Comparison of ENCODE assay signal across 27 cellular contexts in the genomic region with DNA sequence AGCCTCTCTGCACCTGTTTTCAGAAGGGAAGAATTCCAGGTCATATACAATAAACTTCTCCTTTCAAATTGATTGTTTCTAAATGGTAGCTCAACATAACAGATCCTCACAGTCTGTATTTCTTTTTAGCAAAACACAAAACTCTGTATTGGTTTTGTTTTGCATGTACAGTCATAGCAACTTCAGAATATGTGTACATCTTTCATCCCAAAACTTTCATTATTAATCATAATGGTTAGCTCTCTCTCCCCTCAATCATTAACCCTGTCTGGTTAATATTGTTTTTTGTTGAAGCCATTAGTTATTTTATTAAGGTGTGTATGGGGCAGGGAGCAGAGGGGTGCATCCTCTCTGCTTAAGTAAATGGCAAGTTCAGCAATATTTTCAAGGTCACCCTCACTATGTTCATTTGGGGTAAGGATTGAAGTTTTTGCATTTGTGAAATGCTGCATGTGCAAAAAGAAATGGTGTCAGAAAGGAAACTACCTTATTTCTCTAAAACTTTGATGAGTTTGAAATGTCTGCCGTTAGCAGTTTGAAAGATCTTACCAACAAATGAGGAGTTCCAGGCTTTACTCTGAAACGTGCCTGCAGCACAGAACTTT.
DNase-seq lines count a peak whose midpoint lies in the region; ATAC-seq and TF ChIP-seq lines count a peak whose summit lies in the region.
"Had no signal": no experiment of that assay in that cellular context is flagged by ENCODE, and none has a peak within 500 bp of the region (broad histone marks: within the 10 kb centered on the region; RNA-seq: fewer than 3 reads in every experiment).

No MANE protein-coding gene starts in this region.

- no peak overlapping the region for H2BK120ac ChIP-seq in neuronal stem cell (ENCODE audit: low read depth, low read length)

- H3K79me1 ChIP-seq in neuronal stem cell (ENCODE audit: low read depth, low read length): no peaks in the 10 kb centered on the region

- H4K91ac ChIP-seq in neuronal stem cell (ENCODE audit: low read depth, low read length, poor library complexity): no peak overlapping the region

- H3K4me1 ChIP-seq in neuronal stem cell (ENCODE audit: control insufficient read depth in 2 of 2, insufficient read depth in 1 of 2, low read depth in 1 of 2, low read length in 2 of 2) (peaks cover 0 to 5% of the 10 kb centered on the region in 2 donors), endodermal cell (ENCODE audit: control insufficient read depth, insufficient read depth, low read length) (no peaks in the 10 kb centered on the region)
- H3K4me1 ChIP-seq: thyroid gland had no signal

- H3K4me3 ChIP-seq in neuronal stem cell (ENCODE audit: low read length in 2 of 2) (no peak overlapping the region), endodermal cell (ENCODE audit: low read length) (no peak overlapping the region)
- H3K4me3 ChIP-seq: mucosa of descending colon, SJSA1, thyroid gland had no signal

- H3K9ac ChIP-seq in neuronal stem cell (ENCODE audit: low read depth, low read length, poor library complexity) (no peak overlapping the region), endodermal cell (ENCODE audit: extremely low read depth, low read length, poor library complexity, severe bottlenecking) (no peak overlapping the region)

- H4K8ac ChIP-seq in neuronal stem cell (ENCODE audit: low read depth, low read length): no peak overlapping the region

- H3K27ac Mint-ChIP-seq in endodermal cell: no peak overlapping the region
- H3K27ac Mint-ChIP-seq: activated CD8-positive, alpha-beta T cell treated with anti-CD3 and anti-CD28 coated beads, Interleukin-2, amount 10 ng/mL, durations not matched to agents 7 days and 5 days; activated naive CD8-positive, alpha-beta T cell treated with anti-CD3 and anti-CD28 coated beads, Interleukin-2, amount 50 U/mL, for 24 hours; CD14-positive monocyte; stimulated activated naive CD8-positive, alpha-beta T cell treated with anti-CD3 and anti-CD28 coated beads, Interleukin-15, Interleukin-2, amounts not matched to agents 100 ng/mL and 50 ng/mL, for 24 hours had no signal

- peaks cover 1% of the 10 kb centered on the region for H3K27me3 Mint-ChIP-seq in endodermal cell (ENCODE audit: insufficient read depth)
- H3K27me3 Mint-ChIP-seq: central memory CD8-positive, alpha-beta T cell; stimulated activated naive CD8-positive, alpha-beta T cell treated with anti-CD3 and anti-CD28 coated beads, Interleukin-15, Interleukin-2, amounts not matched to agents 100 ng/mL and 50 ng/mL, for 24 hours had no signal

- no peaks in the 10 kb centered on the region for H3K36me3 ChIP-seq in neuronal stem cell (replicated peaks in 1 of 2; ENCODE audit: control insufficient read depth in 2 of 2, insufficient read depth in 2 of 2, low read length in 2 of 2)
- H3K36me3 ChIP-seq in endodermal cell (ENCODE audit: control insufficient read depth, insufficient read depth, low read length): no peaks in the 10 kb centered on the region
- H3K36me3 ChIP-seq: SJSA1, thyroid gland had no signal

- no peaks in the 10 kb centered on the region for H3K36me3 Mint-ChIP-seq in endodermal cell (ENCODE audit: low read depth)
- H3K36me3 Mint-ChIP-seq: CD14-positive monocyte had no signal

- TF ChIP-seq CTCF in endodermal cell (conservative IDR thresholded peaks at IDR 0.05): no peak

- H2BK5ac ChIP-seq in neuronal stem cell (ENCODE audit: low read length): no peak overlapping the region

- no peak overlapping the region for H2AFZ ChIP-seq in neuronal stem cell (ENCODE audit: low read length)

- H3K4ac ChIP-seq in neuronal stem cell (ENCODE audit: low read length): no peak overlapping the region

- H2BK15ac ChIP-seq in neuronal stem cell (ENCODE audit: low read length): no peak overlapping the region

- no peak overlapping the region for H2BK12ac ChIP-seq in neuronal stem cell (ENCODE audit: low read length)

- no peak for DNase-seq in neuronal stem cell (ENCODE audit: low spot score)
- DNase-seq in endodermal cell: no peak
- DNase-seq in activated CD4-positive, alpha-beta T cell treated with anti-CD3 and anti-CD28 coated beads for 1 hour: no peak
- DNase-seq in middle frontal gyrus (ENCODE audit: extremely low spot score, low spot score): no peak
- DNase-seq: activated CD8-positive, alpha-beta T cell treated with anti-CD3 and anti-CD28 coated beads, Interleukin-2, amount 10 ng/mL, durations not matched to agents 7 days and 5 days; activated gamma-delta T cell treated with Interleukin-2 at 50 U/mL for 16 hours; activated naive CD8-positive, alpha-beta T cell treated with anti-CD3 and anti-CD28 coated beads, Interleukin-2, amount 50 U/mL, for 24 hours; activated T-cell treated with anti-CD3 and anti-CD28 coated beads for 4 hours; EL; mucosa of descending colon; NCI-H1092; NCI-H1930; NCI-H2227 treated with DMSO at 0.1 percent for 48 hours; NCI-H69; posterior cingulate gyrus; stimulated activated CD4-positive, alpha-beta T cell treated with anti-CD3 and anti-CD28 coated beads, Interleukin-4, amount 100 ng/mL, for 4 hours; T-helper 1 cell; thyroid gland had no signal

- H3K27me3 ChIP-seq in neuronal stem cell (ENCODE audit: control insufficient read depth in 3 of 3, insufficient read depth in 3 of 3, low read depth in 1 of 3, low read length in 3 of 3) (no peaks in the 10 kb centered on the region), endodermal cell (ENCODE audit: control insufficient read depth, insufficient read depth, low read length, poor library complexity, severe bottlenecking) (no peaks in the 10 kb centered on the region)
- H3K27me3 ChIP-seq: SJSA1, thyroid gland had no signal

- no peak overlapping the region for H3K14ac ChIP-seq in neuronal stem cell (ENCODE audit: low read length)

- H3K4me3 Mint-ChIP-seq in endodermal cell: no peak overlapping the region
- H3K4me3 Mint-ChIP-seq: activated CD8-positive, alpha-beta T cell treated with anti-CD3 and anti-CD28 coated beads, Interleukin-2, amount 10 ng/mL, durations not matched to agents 7 days and 5 days; activated naive CD8-positive, alpha-beta T cell treated with anti-CD3 and anti-CD28 coated beads, Interleukin-2, amount 50 U/mL, for 24 hours; CD14-positive monocyte; central memory CD8-positive, alpha-beta T cell; stimulated activated naive CD8-positive, alpha-beta T cell treated with anti-CD3 and anti-CD28 coated beads, Interleukin-15, Interleukin-2, amounts not matched to agents 100 ng/mL and 50 ng/mL, for 24 hours had no signal

- H3K4me2 ChIP-seq in neuronal stem cell (ENCODE audit: insufficient read depth, low read length, poor library complexity, severe bottlenecking): no peak overlapping the region

- H3K9me3 Mint-ChIP-seq in endodermal cell: no peaks in the 10 kb centered on the region
- H3K9me3 Mint-ChIP-seq: CD14-positive monocyte had no signal

- ATAC-seq in GM18907 (IDR thresholded peaks at IDR 0.05; ENCODE audit: unreplicated experiment) (peak; percentile 87), GM21825 (IDR thresholded peaks at IDR 0.05; ENCODE audit: unreplicated experiment) (peak; percentile 72), HG03135 (IDR thresholded peaks at IDR 0.05; ENCODE audit: unreplicated experiment) (peak; percentile 65)
- ATAC-seq: activated CD4-positive, CD25-positive, alpha-beta regulatory T cell treated with anti-CD3 and anti-CD28 coated beads, Interleukin-2, amount 50 U/mL, for 24 hours; activated CD8-positive, alpha-beta T cell treated with anti-CD3 and anti-CD28 coated beads, Interleukin-2, amount 10 ng/mL, durations not matched to agents 7 days and 5 days; activated naive CD8-positive, alpha-beta T cell treated with anti-CD3 and anti-CD28 coated beads, Interleukin-2, amount 50 U/mL, for 24 hours; mucosa of descending colon; sciatic nerve had no signal

- H3K23ac ChIP-seq in neuronal stem cell (ENCODE audit: low read depth, low read length, poor library complexity): no peak overlapping the region

- peaks cover 17% of the 10 kb centered on the region for H3K4me1 Mint-ChIP-seq in endodermal cell
- H3K4me1 Mint-ChIP-seq: activated naive CD8-positive, alpha-beta T cell treated with anti-CD3 and anti-CD28 coated beads, Interleukin-2, amount 50 U/mL, for 24 hours; central memory CD8-positive, alpha-beta T cell had no signal

- no peak overlapping the region for H2AK5ac ChIP-seq in neuronal stem cell (ENCODE audit: low read depth, low read length)

- H3K9me3 ChIP-seq in neuronal stem cell (replicated peaks in 1 of 2; ENCODE audit: control insufficient read depth in 2 of 2, insufficient read depth in 1 of 2, low read depth in 1 of 2, low read length in 2 of 2) (no peaks in the 10 kb centered on the region), endodermal cell (ENCODE audit: control insufficient read depth, low read length) (no peaks in the 10 kb centered on the region)
- H3K9me3 ChIP-seq: mucosa of descending colon, SJSA1, thyroid gland had no signal

- no CpG with 5 or more reads among the region's 2 CpGs for WGBS in neuronal stem cell (ENCODE audit: extremely low coverage in 2 of 2, insufficient read length in 2 of 2, insufficient replicate concordance in 1 of 2), 2 donors
- WGBS in endodermal cell (ENCODE audit: insufficient coverage in 1 of 2, insufficient read length in 1 of 2), 2 experiments: 89 to 96% methylated on average over 2 of the region's 2 CpGs

- no peak overlapping the region for H3K18ac ChIP-seq in neuronal stem cell (ENCODE audit: low read length)

- H3K27ac ChIP-seq in neuronal stem cell (replicated peaks; ENCODE audit: low read length) (no peak overlapping the region), endodermal cell (ENCODE audit: low read depth, low read length) (no peak overlapping the region)
- H3K27ac ChIP-seq: SJSA1, thyroid gland had no signal
